Comparison of ENCODE assay signal across 12 cellular contexts in genomic region chr2:27119330-27119670, GRCh38. TPM values are rescaled to one million over a fixed set of nuclear protein-coding genes. Genes with fewer than 3 reads are reported as not detected.
DNase-seq lines count a peak whose midpoint lies in the region; ATAC-seq, FAIRE-seq and TF ChIP-seq lines count a peak whose summit lies in the region.
"Not testable (repeated sequence)": the region's sequence is repeated elsewhere in the genome, so short reads cannot be mapped to it uniquely, and the experiment has no call there.
"Had no signal": no experiment of that assay in that cellular context is flagged by ENCODE, and none has a peak within 500 bp of the region (broad histone marks: within the 10 kb centered on the region; RNA-seq: fewer than 3 reads in every experiment).

No MANE protein-coding gene starts in this region.

- H2BK15ac ChIP-seq in H1 (ENCODE audit: low read length), result peak overlapping the region; percentile 34

- not testable (repeated sequence) for TF ChIP-seq CTCF in AG10803 (conservative IDR thresholded peaks at IDR 0.05; ENCODE audit: low read length); HEK293 (tag by site-specific recombination; IDR thresholded peaks at IDR 0.05); H1 (IDR thresholded peaks at IDR 0.05; ENCODE audit: control extremely low read depth in 1 of 3, insufficient read depth in 1 of 3, low read depth in 1 of 3, low read length in 3 of 3); nephron progenitor cell (IDR thresholded peaks at IDR 0.05)

- not testable (repeated sequence) for H4K8ac ChIP-seq in H1 (ENCODE audit: extremely low read depth, insufficient read depth, low read length)

- peak overlapping the region; percentile 94 to 98 for H3K4me2 ChIP-seq in H1 (ENCODE audit: insufficient read depth in 1 of 2, low read depth in 2 of 2, low read length in 2 of 2)

- H3K36me3 Mint-ChIP-seq in T-cell; activated naive CD8-positive, alpha-beta T cell; nephron progenitor cell (ENCODE audit: low read depth); stimulated activated effector memory CD8-positive, alpha-beta T cell treated with anti-CD3 and anti-CD28 coated beads, Interleukin-12 subunit alpha, Interleukin-12 subunit beta, amount 100 ng/mL, for 72 hours: not testable (repeated sequence)

- not testable (repeated sequence) for TF ChIP-seq RAD21 in H1 (IDR thresholded peaks at IDR 0.05 in 1 of 2, conservative IDR thresholded peaks at IDR 0.05 in 1 of 2; ENCODE audit: low read depth in 2 of 2, low read length in 2 of 2)

- 82% methylated on average over 8 of the region's 8 CpGs; no CpG with 5 or more reads in 1 of the 2 experiments for WGBS in H1 (ENCODE audit: extremely low coverage in 1 of 2, insufficient coverage in 1 of 2, insufficient read length in 1 of 2, insufficient replicate concordance in 2 of 2, low coverage in 1 of 2, low lambda C conversion rate in 2 of 2, missing lambda C conversion rate in 1 of 2), 2 experiments

- CTCF ChIA-PET in HEK293 (lab: Yijun Ruan, JAX) (interaction anchor here (0.6 kb wide), 1 partner anchor 32 kb away, joined by 3 read pairs; no protein-coding TSS in a partner anchor), H1 (lab: Charles Lee; ENCODE audit: partially characterized antibody) (interaction anchor here (1.1 to 1.9 kb wide), 3 partner anchors 12 to 17 kb away, joined by 4 to 5 read pairs (median 4); no protein-coding TSS in a partner anchor)
- CTCF ChIA-PET in T-cell (lab: Charles Lee), result not testable (repeated sequence)

- H4K20me1 ChIP-seq in H1 (replicated peaks in 1 of 2; ENCODE audit: control insufficient read depth in 1 of 2, insufficient read depth in 2 of 2, low read length in 2 of 2), result not testable (repeated sequence)

- H3K9me3 ChIP-seq in HEK293 (ENCODE audit: control insufficient read depth, insufficient read depth, low read depth, low read length); H1 (ENCODE audit: insufficient read depth in 2 of 2, low read depth in 1 of 2, low read length in 1 of 2); iPS-15b (ENCODE audit: control insufficient read depth, insufficient read depth, low read length): not testable (repeated sequence)

- not testable (repeated sequence) for H3K4me1 ChIP-seq in HEK293 (ENCODE audit: control insufficient read depth, insufficient read depth, low read length); iPS-15b (ENCODE audit: control insufficient read depth, insufficient read depth, low read length)
- peaks cover 0 to 19% (median 12%) of the 10 kb centered on the region in 4 experiments; a peak in 6 of 7 replicates for H3K4me1 ChIP-seq in H1 (replicated peaks in 1 of 4; ENCODE audit: control insufficient read depth in 3 of 4, insufficient read depth in 4 of 4, low read length in 3 of 4)

- TF ChIP-seq POLR2A in H1 (IDR thresholded peaks at IDR 0.05; ENCODE audit: control extremely low read depth in 1 of 2, low read depth in 2 of 2, low read length in 2 of 2), result not testable (repeated sequence)

- H2AFZ ChIP-seq in H1 (ENCODE audit: low read length), result not testable (repeated sequence)

- H3K27me3 ChIP-seq in H1 (replicated peaks in 1 of 4; ENCODE audit: control insufficient read depth in 3 of 4, extremely low read depth in 1 of 4, insufficient read depth in 3 of 4, low read length in 3 of 4), result peaks cover 8 to 63% (median 45%) of the 10 kb centered on the region in 4 experiments
- H3K27me3 ChIP-seq in iPS-15b (ENCODE audit: control insufficient read depth, insufficient read depth, low read length), result peaks cover 67% of the 10 kb centered on the region

- H3K56ac ChIP-seq in H1 (replicated peaks; ENCODE audit: insufficient read length, low read depth, low read length), result not testable (repeated sequence)

- H3K27me3 Mint-ChIP-seq in T-cell (peaks cover 13 to 33% of the 10 kb centered on the region in 2 donors), nephron progenitor cell (ENCODE audit: low read depth, poor library complexity) (peaks cover 89% of the 10 kb centered on the region)
- H3K27me3 Mint-ChIP-seq in activated naive CD8-positive, alpha-beta T cell, result peaks cover 13% of the 10 kb centered on the region

- peaks cover 10 to 23% (median 18%) of the 10 kb centered on the region in 3 donors for H3K4me1 Mint-ChIP-seq in T-cell
- H3K4me1 Mint-ChIP-seq in activated naive CD8-positive, alpha-beta T cell (ENCODE audit: low read depth), result peaks cover 18% of the 10 kb centered on the region
- H3K4me1 Mint-ChIP-seq in nephron progenitor cell, result peaks cover 22% of the 10 kb centered on the region
- peaks cover 21% of the 10 kb centered on the region for H3K4me1 Mint-ChIP-seq in stimulated activated effector memory CD8-positive, alpha-beta T cell treated with anti-CD3 and anti-CD28 coated beads, Interleukin-12 subunit alpha, Interleukin-12 subunit beta, amount 100 ng/mL, for 72 hours

- not testable (repeated sequence) for TF ChIP-seq EP300 in H1 (IDR thresholded peaks at IDR 0.05; ENCODE audit: borderline replicate concordance in 1 of 2, low read depth in 2 of 2, low read length in 2 of 2)

- H2AK5ac ChIP-seq in H1 (ENCODE audit: low read depth, low read length), result peak overlapping the region; percentile 92

- peak overlapping the region; percentile 62 for H4K5ac ChIP-seq in H1 (ENCODE audit: insufficient read length, low read depth, low read length)

- not testable (repeated sequence) for H3K18ac ChIP-seq in H1 (ENCODE audit: extremely low read depth, low read length)

- H3K4me3 ChIP-seq in AG10803 (ENCODE audit: low read length) (peak overlapping the region; percentile 52), H1 (ENCODE audit: extremely low read depth in 1 of 4, insufficient read depth in 2 of 4, low read depth in 3 of 4, low read length in 4 of 4) (peak overlapping the region; percentile 40 to 68 (median 52); a peak in 7 of 8 replicates), iPS-15b (ENCODE audit: low read depth, low read length) (peak overlapping the region; percentile 48)
- H3K4me3 ChIP-seq in HEK293 (ENCODE audit: low read depth, low read length), result not testable (repeated sequence)

- H3K4ac ChIP-seq in H1 (replicated peaks; ENCODE audit: insufficient read length, low read depth, low read length), result not testable (repeated sequence)

- H2BK20ac ChIP-seq in H1 (ENCODE audit: low read length), result peak overlapping the region; percentile 18; the same call in 1 of the 2 replicates

- H3K27ac ChIP-seq in HEK293 (ENCODE audit: extremely low read depth, low read depth, low read length); H1 (ENCODE audit: low read depth, low read length): not testable (repeated sequence)

- peak overlapping the region in 1 of 2 donors; percentile 43 for H3K27ac Mint-ChIP-seq in T-cell
- H3K27ac Mint-ChIP-seq in activated naive CD8-positive, alpha-beta T cell, result peak overlapping the region; percentile 88
- H3K27ac Mint-ChIP-seq in nephron progenitor cell; stimulated activated effector memory CD8-positive, alpha-beta T cell treated with anti-CD3 and anti-CD28 coated beads, Interleukin-12 subunit alpha, Interleukin-12 subunit beta, amount 100 ng/mL, for 72 hours: not testable (repeated sequence)

- not testable (repeated sequence) for H3K79me1 ChIP-seq in H1 (ENCODE audit: low read depth, low read length)

- H3K14ac ChIP-seq in H1 (ENCODE audit: insufficient read length), result not testable (repeated sequence)

- H3K23ac ChIP-seq in H1 (ENCODE audit: insufficient read length), result peak overlapping the region; percentile 59

- FAIRE-seq in H1 (lab: Jason Lieb, UNC), result not testable (repeated sequence)

- H3K9ac ChIP-seq in H1 (replicated peaks in 1 of 4; ENCODE audit: extremely low read depth in 1 of 4, low read depth in 3 of 4, low read length in 3 of 4), result peak overlapping the region in 2 of 4 experiments; percentile 33 to 64; a peak in 2 of 7 replicates
- not testable (repeated sequence) for H3K9ac ChIP-seq in iPS-15b (ENCODE audit: low read depth, low read length)

- H3K9me3 Mint-ChIP-seq in T-cell; activated naive CD8-positive, alpha-beta T cell (ENCODE audit: low read depth); stimulated activated effector memory CD8-positive, alpha-beta T cell treated with anti-CD3 and anti-CD28 coated beads, Interleukin-12 subunit alpha, Interleukin-12 subunit beta, amount 100 ng/mL, for 72 hours: not testable (repeated sequence)
- peaks cover 12% of the 10 kb centered on the region for H3K9me3 Mint-ChIP-seq in nephron progenitor cell

- H2BK120ac ChIP-seq in H1 (replicated peaks; ENCODE audit: low read depth, low read length), result not testable (repeated sequence)

- H3K4me3 Mint-ChIP-seq in T-cell (peak overlapping the region; percentile 59 to 76 (median 71)), nephron progenitor cell (peak overlapping the region; percentile 77)
- peak overlapping the region; percentile 88 for H3K4me3 Mint-ChIP-seq in activated naive CD8-positive, alpha-beta T cell
- peak overlapping the region; percentile 55 for H3K4me3 Mint-ChIP-seq in stimulated activated effector memory CD8-positive, alpha-beta T cell treated with anti-CD3 and anti-CD28 coated beads, Interleukin-12 subunit alpha, Interleukin-12 subunit beta, amount 100 ng/mL, for 72 hours

- H2BK12ac ChIP-seq in H1 (ENCODE audit: low read depth, low read length), result peak overlapping the region; percentile 80; the same call in 1 of the 2 replicates

- POLR2A ChIA-PET in HEK293 (lab: Yijun Ruan, JAX); T-cell (lab: Charles Lee): not testable (repeated sequence)
- POLR2A ChIA-PET in H1 (lab: Charles Lee; ENCODE audit: partially characterized antibody), result interaction anchor here (1.3 to 1.5 kb wide), 3 partner anchors 9 to 64 kb away, joined by 3 to 5 read pairs (median 4); partner anchors contain the start of gene PREB

- H3K79me2 ChIP-seq in H1 (ENCODE audit: control insufficient read depth in 1 of 2, insufficient read depth in 2 of 2, low read length in 2 of 2), result not testable (repeated sequence)

- not testable (repeated sequence) for H2BK5ac ChIP-seq in H1 (ENCODE audit: low read depth, low read length)

- H3K36me3 ChIP-seq in HEK293 (ENCODE audit: control insufficient read depth in 2 of 2, insufficient read depth in 1 of 2, low read length in 2 of 2); H1 (ENCODE audit: control insufficient read depth in 2 of 4, insufficient read depth in 4 of 4, low read length in 3 of 4); iPS-15b (ENCODE audit: control insufficient read depth, insufficient read depth, low read length): not testable (repeated sequence)

- not testable (repeated sequence) for ATAC-seq in T-cell (replicated peaks in 1 of 4); stimulated activated effector memory CD8-positive, alpha-beta T cell treated with anti-CD3 and anti-CD28 coated beads, Interleukin-12 subunit alpha, Interleukin-12 subunit beta, amount 100 ng/mL, for 72 hours

- H4K91ac ChIP-seq in H1 (replicated peaks; ENCODE audit: insufficient read length, low read length), result peak overlapping the region; percentile 40

- DNase-seq in AG10803 (ENCODE audit: low read depth); T-cell; H1 (ENCODE audit: low read depth in 1 of 2, low spot score in 2 of 2); nephron progenitor cell; stimulated activated effector memory CD8-positive, alpha-beta T cell treated with anti-CD3 and anti-CD28 coated beads, Interleukin-12 subunit alpha, Interleukin-12 subunit beta, amount 100 ng/mL, for 72 hours (ENCODE audit: low spot score in 2 of 2): not testable (repeated sequence)

- peaks cover 15% of the 10 kb centered on the region for H3K23me2 ChIP-seq in H1 (ENCODE audit: low read depth, low read length)

RNA-seq across cellular contexts. Expression of gene CGREF1, which starts 0.4 kb away (rescaled TPM):
- 1 to 10 TPM in 1 of 5 donors, under 1 TPM in 3, not detected in 1; 0.21 to 1.1 (median 0.34) TPM for total RNA-seq in T-cell
- 3.4 and 3.5 TPM in 2 replicates for total RNA-seq in H1 (2021; fragmentation: NEBNext Ultra II Directional; extraction: Animal tissue kit (Norgen Biotek cat#: 25700))
- polyA plus RNA-seq in H1 (2011; rRNA removed), result 2.5 and 3.7 TPM in 2 replicates
- polyA plus RNA-seq in H1 (2011; cell fraction: cytosol; rRNA removed), result 3.6 TPM
- polyA plus RNA-seq in H1 (2011; cell fraction: nucleus; rRNA removed), result 4.3 TPM
- 2.3 to 4.1 TPM (median 3.1 TPM) in 4 replicates for polyA plus RNA-seq in H1 (2012, experiment 1 of 2)
- polyA plus RNA-seq in H1 (2012, experiment 2 of 2), result 1.6 TPM
- polyA plus RNA-seq in H1 (2013, experiment 1 of 2), result 6.9 TPM
- polyA plus RNA-seq in H1 (2013, experiment 2 of 2), result 7.4 TPM
- polyA minus RNA-seq in H1 (2011; rRNA and poly(A)+ RNA removed), result 2.1 and 2.7 TPM in 2 replicates
- polyA minus RNA-seq in H1 (2011; cell fraction: cytosol; rRNA and poly(A)+ RNA removed), result 2.7 TPM
- 1.00 TPM for polyA minus RNA-seq in H1 (2011; cell fraction: nucleus; rRNA and poly(A)+ RNA removed)

RNA-seq across cellular contexts. Expression of gene ABHD1, which starts 4.3 kb away (rescaled TPM):
- 1 to 10 TPM in 3 of 5 donors, under 1 TPM in 2; 0.66 to 1.4 (median 1.2) TPM for total RNA-seq in T-cell
- total RNA-seq in H1 (2021; fragmentation: NEBNext Ultra II Directional; extraction: Animal tissue kit (Norgen Biotek cat#: 25700)), result 0.20 and 0.50 TPM in 2 replicates
- polyA plus RNA-seq in H1 (2011; rRNA removed), result 0.88 and 1.1 TPM in 2 replicates
- polyA plus RNA-seq in H1 (2011; cell fraction: cytosol; rRNA removed), result 0.70 TPM
- 0.94 TPM for polyA plus RNA-seq in H1 (2011; cell fraction: nucleus; rRNA removed)
- 0.35 to 0.93 TPM (median 0.38 TPM) in 4 replicates for polyA plus RNA-seq in H1 (2012, experiment 1 of 2)
- not detected for polyA plus RNA-seq in H1 (2012, experiment 2 of 2)
- 0.26 TPM for polyA plus RNA-seq in H1 (2013, experiment 1 of 2)
- 0.15 TPM for polyA plus RNA-seq in H1 (2013, experiment 2 of 2)
- 0.28 and 0.78 TPM in 2 replicates for polyA minus RNA-seq in H1 (2011; rRNA and poly(A)+ RNA removed)
- not detected for polyA minus RNA-seq in H1 (2011; cell fraction: cytosol; rRNA and poly(A)+ RNA removed)
- 0.80 TPM for polyA minus RNA-seq in H1 (2011; cell fraction: nucleus; rRNA and poly(A)+ RNA removed)
- total RNA-seq: HT1080, urinary bladder had no signal

RNA-seq across cellular contexts. Expression of gene PREB, which starts 15.1 kb away (rescaled TPM):
- 10 to 100 TPM; 23.3 to 62.2 (median 59.9) TPM for total RNA-seq in T-cell
- 51.2 and 54.1 TPM in 2 replicates for total RNA-seq in H1 (2021; fragmentation: NEBNext Ultra II Directional; extraction: Animal tissue kit (Norgen Biotek cat#: 25700))
- polyA plus RNA-seq in H1 (2011; rRNA removed), result 72.2 and 74.4 TPM in 2 replicates
- 71.6 TPM for polyA plus RNA-seq in H1 (2011; cell fraction: cytosol; rRNA removed)
- 92.0 TPM for polyA plus RNA-seq in H1 (2011; cell fraction: nucleus; rRNA removed)
- polyA plus RNA-seq in H1 (2012, experiment 1 of 2), result 36.7 to 55.6 TPM (median 49.3 TPM) in 4 replicates
- 69.2 TPM for polyA plus RNA-seq in H1 (2012, experiment 2 of 2)
- polyA plus RNA-seq in H1 (2013, experiment 1 of 2), result 37.6 TPM
- 36.8 TPM for polyA plus RNA-seq in H1 (2013, experiment 2 of 2)
- 87.7 and 101 TPM in 2 replicates for polyA minus RNA-seq in H1 (2011; rRNA and poly(A)+ RNA removed)
- polyA minus RNA-seq in H1 (2011; cell fraction: cytosol; rRNA and poly(A)+ RNA removed), result 21.7 TPM
- 27.5 TPM for polyA minus RNA-seq in H1 (2011; cell fraction: nucleus; rRNA and poly(A)+ RNA removed)

RNA-seq across cellular contexts. Expression of gene PRR30, which starts 19.9 kb away (rescaled TPM):
- not detected for total RNA-seq in T-cell
- total RNA-seq in H1 (2021; fragmentation: NEBNext Ultra II Directional; extraction: Animal tissue kit (Norgen Biotek cat#: 25700)), result not detected in 2 replicates
- polyA plus RNA-seq in H1 (2011; rRNA removed), result not detected in 2 replicates
- polyA plus RNA-seq in H1 (2011; cell fraction: cytosol; rRNA removed), result not detected
- not detected for polyA plus RNA-seq in H1 (2011; cell fraction: nucleus; rRNA removed)
- polyA plus RNA-seq in H1 (2012, experiment 1 of 2), result not detected in 4 replicates
- polyA plus RNA-seq in H1 (2012, experiment 2 of 2), result not detected
- not detected for polyA plus RNA-seq in H1 (2013, experiment 1 of 2)
- not detected for polyA plus RNA-seq in H1 (2013, experiment 2 of 2)
- polyA minus RNA-seq in H1 (2011; rRNA and poly(A)+ RNA removed), result not detected in 2 replicates
- not detected for polyA minus RNA-seq in H1 (2011; cell fraction: cytosol; rRNA and poly(A)+ RNA removed)
- polyA minus RNA-seq in H1 (2011; cell fraction: nucleus; rRNA and poly(A)+ RNA removed), result not detected
- total RNA-seq: aorta, HT1080, SK-MEL-5, urinary bladder had no signal
- polyA plus RNA-seq: aorta, urinary bladder had no signal

RNA-seq across cellular contexts. Expression of gene TCF23, which starts 29.5 kb away (rescaled TPM):
- total RNA-seq in T-cell, result not detected
- not detected in 2 replicates for total RNA-seq in H1 (2021; fragmentation: NEBNext Ultra II Directional; extraction: Animal tissue kit (Norgen Biotek cat#: 25700))
- 0.02 TPM in 2 replicates for polyA plus RNA-seq in H1 (2011; rRNA removed)
- 0.04 TPM for polyA plus RNA-seq in H1 (2011; cell fraction: cytosol; rRNA removed)
- polyA plus RNA-seq in H1 (2011; cell fraction: nucleus; rRNA removed), result 0.03 TPM
- 0.07 TPM in 1 of 4 replicates, not detected in the others for polyA plus RNA-seq in H1 (2012, experiment 1 of 2)
- polyA plus RNA-seq in H1 (2012, experiment 2 of 2), result not detected
- not detected for polyA plus RNA-seq in H1 (2013, experiment 1 of 2)
- polyA plus RNA-seq in H1 (2013, experiment 2 of 2), result under 0.01 TPM
- not detected in 2 replicates for polyA minus RNA-seq in H1 (2011; rRNA and poly(A)+ RNA removed)
- polyA minus RNA-seq in H1 (2011; cell fraction: cytosol; rRNA and poly(A)+ RNA removed), result not detected
- polyA minus RNA-seq in H1 (2011; cell fraction: nucleus; rRNA and poly(A)+ RNA removed), result not detected
- total RNA-seq: HT1080, SK-MEL-5 had no signal
- polyA plus RNA-seq: aorta had no signal
